ENCODE assay signal across 6 cellular contexts in the genomic region with DNA sequence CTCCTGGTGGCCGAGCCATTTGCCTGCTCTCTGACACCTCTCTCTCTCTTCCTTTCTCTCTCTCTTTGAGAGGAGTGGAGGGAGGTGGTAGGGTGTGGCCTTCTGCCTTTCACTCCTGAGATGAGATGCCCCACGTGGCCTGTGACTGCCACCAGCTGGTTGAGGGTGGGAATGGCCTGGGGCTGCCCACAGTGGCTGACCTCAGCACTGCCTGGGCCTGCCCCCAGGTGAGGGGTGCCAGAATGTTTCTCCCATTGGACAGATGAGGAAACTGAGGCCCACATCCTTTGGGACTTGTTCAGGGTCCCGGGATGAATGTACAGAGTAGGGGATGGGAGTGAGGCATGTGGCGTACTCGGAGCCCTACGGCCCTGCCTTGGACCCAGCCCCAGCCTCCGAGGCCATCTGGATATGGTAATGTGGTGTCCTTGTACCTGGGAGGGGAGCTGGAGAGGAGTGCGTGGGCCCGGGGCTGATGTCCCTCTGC. TPM values are rescaled to one million over a fixed set of nuclear protein-coding genes. Genes with fewer than 3 reads are reported as not detected.
A peak's percentile ranks its signal among the peaks of the same experiment; 100 is the strongest.
DNase-seq lines count a peak whose midpoint lies in the region; ATAC-seq, FAIRE-seq and TF ChIP-seq lines count a peak whose summit lies in the region.

No MANE protein-coding gene starts in this region.

- intact Hi-C loops in endothelial cell of umbilical vein (cut with micrococcal nuclease), result loop anchor here (1.0 kb wide), 1 partner anchor 99 kb away; no protein-coding TSS in a partner anchor

- TF ChIP-seq POLR2A in endothelial cell of umbilical vein (IDR thresholded peaks at IDR 0.05; ENCODE audit: low read depth, low read length), result no peak

- no TSS peak for BruUV-seq in endothelial cell of umbilical vein (replicated peaks; lab: Mats Ljungman, UMichigan)

- peak; percentile 52 to 56 for TF ChIP-seq CTCF in endothelial cell of umbilical vein (IDR thresholded peaks at IDR 0.05; ENCODE audit: extremely low read depth in 1 of 2, insufficient read depth in 1 of 2, low read depth in 1 of 2, low read length in 2 of 2)

- H3K9ac ChIP-seq in endothelial cell of umbilical vein (replicated peaks; ENCODE audit: extremely low read depth, insufficient read depth, low read length), result no peak overlapping the region

- no peak overlapping the region for H3K4me2 ChIP-seq in endothelial cell of umbilical vein (ENCODE audit: insufficient read depth, low read length)

- H4K20me1 ChIP-seq in endothelial cell of umbilical vein (replicated peaks; ENCODE audit: control insufficient read depth, extremely low read depth, insufficient read depth, low read length), result no peaks in the 10 kb centered on the region

- H3K9me1 ChIP-seq in endothelial cell of umbilical vein (replicated peaks; ENCODE audit: control insufficient read depth, extremely low read depth, insufficient read depth, low read length), result no peaks in the 10 kb centered on the region

- dilution Hi-C loops in endothelial cell of umbilical vein (cut with MboI; ENCODE audit: extremely low pct_ligation_motif_present, low sequenced_read_pairs), result no loop called here

- H2AFZ ChIP-seq in endothelial cell of umbilical vein (ENCODE audit: low read depth, low read length), result no peak overlapping the region

- no peak overlapping the region for H3K27ac ChIP-seq in SJCRH30
- H3K27ac ChIP-seq in endothelial cell of umbilical vein (ENCODE audit: insufficient read depth, low read depth, low read length), result no peak overlapping the region

- no peaks in the 10 kb centered on the region for H3K27me3 ChIP-seq in SJCRH30
- H3K27me3 ChIP-seq in endothelial cell of umbilical vein (ENCODE audit: control insufficient read depth in 2 of 2, insufficient read depth in 2 of 2, low read length in 2 of 2), result no peaks in the 10 kb centered on the region

- DNase-seq in activated gamma-delta T cell treated with Interleukin-2 at 50 U/mL for 16 hours (peak; percentile 40), activated gamma-delta T cell (lab: John Stamatoyannopoulos, UW) (no peak), SJCRH30 (peak; percentile 48 to 55), endothelial cell of umbilical vein (ENCODE audit: low read depth, low spot score) (peak; percentile 17)
- peak; percentile 59 for DNase-seq in stimulated activated CD4-positive, alpha-beta T cell treated with anti-CD3 and anti-CD28 coated beads, Interleukin-1b, Interleukin-23, amount 100 ng/mL, for 48 hours

- H3K79me2 ChIP-seq in endothelial cell of umbilical vein (ENCODE audit: control insufficient read depth, insufficient read depth, low read length), result no peaks in the 10 kb centered on the region

- peak; percentile 37 for FAIRE-seq in endothelial cell of umbilical vein (lab: Jason Lieb, UNC)

- H3K4me3 ChIP-seq in SJCRH30, result no peak overlapping the region
- H3K4me3 ChIP-seq in endothelial cell of umbilical vein (replicated peaks in 1 of 3; ENCODE audit: insufficient read depth in 1 of 3, low read depth in 1 of 3, low read length in 3 of 3), result no peak overlapping the region

- no peaks in the 10 kb centered on the region; the same call in 1 of the 2 replicates for H3K4me1 ChIP-seq in SJCRH30
- H3K4me1 ChIP-seq in endothelial cell of umbilical vein (ENCODE audit: control insufficient read depth, extremely low read depth, insufficient read depth, low read length), result no peaks in the 10 kb centered on the region

- H3K9me3 ChIP-seq in SJCRH30 (replicated peaks), result no peaks in the 10 kb centered on the region
- no peaks in the 10 kb centered on the region for H3K9me3 ChIP-seq in endothelial cell of umbilical vein (replicated peaks; ENCODE audit: control insufficient read depth, insufficient read depth, low read length)

- no peak for ATAC-seq in GM21528 (IDR thresholded peaks at IDR 0.05; ENCODE audit: low FRiP score, unreplicated experiment)

- POLR2A ChIA-PET in endothelial cell of umbilical vein (lab: Charles Lee), result no interaction called here

- no peaks in the 10 kb centered on the region for H3K36me3 ChIP-seq in SJCRH30
- peaks cover 0 to 7% of the 10 kb centered on the region in 2 experiments for H3K36me3 ChIP-seq in endothelial cell of umbilical vein (ENCODE audit: control insufficient read depth in 2 of 2, extremely low read depth in 1 of 2, insufficient read depth in 2 of 2, low read length in 2 of 2)

- CTCF ChIA-PET in endothelial cell of umbilical vein (lab: Charles Lee), result interaction anchor here (1.3 kb wide), 2 partner anchors 14 to 85 kb away, joined by 3 to 6 read pairs; a partner anchor contains a TSS

TF ChIP-seq in endothelial cell of umbilical vein, 7 proteins besides CTCF, POLR2A, EP300 and RAD21:
- TF ChIP-seq, protein P1, sequence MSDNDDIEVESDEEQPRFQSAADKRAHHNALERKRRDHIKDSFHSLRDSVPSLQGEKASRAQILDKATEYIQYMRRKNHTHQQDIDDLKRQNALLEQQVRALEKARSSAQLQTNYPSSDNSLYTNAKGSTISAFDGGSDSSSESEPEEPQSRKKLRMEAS (IDR thresholded peaks at IDR 0.05; ENCODE audit: insufficient read depth, insufficient read length), result no peak
- TF ChIP-seq FOS (IDR thresholded peaks at IDR 0.05; ENCODE audit: borderline replicate concordance, insufficient read depth, low read length) (no peak), POLR2AphosphoS5 (IDR thresholded peaks at IDR 0.05; ENCODE audit: insufficient read depth, low read depth, low read length) (no peak), GATA2 (IDR thresholded peaks at IDR 0.05; ENCODE audit: insufficient read depth, insufficient read length, low read depth, low read length) (no peak), JUN (IDR thresholded peaks at IDR 0.05; ENCODE audit: borderline replicate concordance, insufficient read depth, insufficient read length, low read depth) (no peak), MYC (IDR thresholded peaks at IDR 0.05; ENCODE audit: low read depth, low read length) (no peak), EZH2 (IDR thresholded peaks at IDR 0.05; ENCODE audit: borderline replicate concordance, low read depth, low read length, severe bottlenecking) (no peak)

RNA-seq across cellular contexts. Expression of a gene that starts 12.7 kb away (rescaled TPM):
- total RNA-seq in SJCRH30 (2014; rRNA removed; shearing (Covaris generic)), result not detected in 2 replicates
- not detected in 2 replicates for total RNA-seq in endothelial cell of umbilical vein
- not detected in 2 replicates for polyA plus RNA-seq in endothelial cell of umbilical vein
- polyA plus RNA-seq in endothelial cell of umbilical vein (2011; cell fraction: cytosol; rRNA removed), result 0.04 and 0.10 TPM in 2 replicates
- polyA plus RNA-seq in endothelial cell of umbilical vein (2011; cell fraction: nucleus; rRNA removed), result not detected in 2 replicates
- polyA plus RNA-seq in endothelial cell of umbilical vein (2012), result 1.1 TPM in 1 of 2 replicates, not detected in the other
- polyA minus RNA-seq in endothelial cell of umbilical vein, result not detected in 2 replicates
- not detected for polyA minus RNA-seq in endothelial cell of umbilical vein (2011; cell fraction: cytosol; rRNA and poly(A)+ RNA removed)
- polyA minus RNA-seq in endothelial cell of umbilical vein (2011; cell fraction: nucleus; rRNA and poly(A)+ RNA removed), result not detected in 2 replicates

RNA-seq across cellular contexts. Expression of a gene that starts 13.3 kb away (rescaled TPM):
- total RNA-seq in SJCRH30 (2014; rRNA removed; shearing (Covaris generic)), result 13.0 and 16.5 TPM in 2 replicates
- 40.3 and 41.6 TPM in 2 replicates for total RNA-seq in endothelial cell of umbilical vein
- polyA plus RNA-seq in endothelial cell of umbilical vein, result 101 and 145 TPM in 2 replicates
- polyA plus RNA-seq in endothelial cell of umbilical vein (2011; cell fraction: cytosol; rRNA removed), result 44.2 and 64.4 TPM in 2 replicates
- 38.2 and 43.8 TPM in 2 replicates for polyA plus RNA-seq in endothelial cell of umbilical vein (2011; cell fraction: nucleus; rRNA removed)
- 29.8 and 42.6 TPM in 2 replicates for polyA plus RNA-seq in endothelial cell of umbilical vein (2012)
- 21.8 and 27.8 TPM in 2 replicates for polyA minus RNA-seq in endothelial cell of umbilical vein
- polyA minus RNA-seq in endothelial cell of umbilical vein (2011; cell fraction: cytosol; rRNA and poly(A)+ RNA removed), result 44.4 TPM
- 9.5 and 12.6 TPM in 2 replicates for polyA minus RNA-seq in endothelial cell of umbilical vein (2011; cell fraction: nucleus; rRNA and poly(A)+ RNA removed)

RNA-seq across cellular contexts. Expression of a gene that starts 56.5 kb away (rescaled TPM):
- total RNA-seq in SJCRH30 (2014; rRNA removed; shearing (Covaris generic)), result 10.1 and 11.1 TPM in 2 replicates
- 25.3 and 26.5 TPM in 2 replicates for total RNA-seq in endothelial cell of umbilical vein
- 13.8 and 14.8 TPM in 2 replicates for polyA plus RNA-seq in endothelial cell of umbilical vein
- 7.7 and 9.8 TPM in 2 replicates for polyA plus RNA-seq in endothelial cell of umbilical vein (2011; cell fraction: cytosol; rRNA removed)
- polyA plus RNA-seq in endothelial cell of umbilical vein (2011; cell fraction: nucleus; rRNA removed), result 31.6 and 36.9 TPM in 2 replicates
- 5.9 and 6.5 TPM in 2 replicates for polyA plus RNA-seq in endothelial cell of umbilical vein (2012)
- 40.9 and 44.9 TPM in 2 replicates for polyA minus RNA-seq in endothelial cell of umbilical vein
- 13.4 TPM for polyA minus RNA-seq in endothelial cell of umbilical vein (2011; cell fraction: cytosol; rRNA and poly(A)+ RNA removed)
- polyA minus RNA-seq in endothelial cell of umbilical vein (2011; cell fraction: nucleus; rRNA and poly(A)+ RNA removed), result 32.1 and 46.5 TPM in 2 replicates

RNA-seq across cellular contexts. Expression of a gene that starts 56.7 kb away (rescaled TPM):
- total RNA-seq in SJCRH30 (2014; rRNA removed; shearing (Covaris generic)), result 10.7 and 14.2 TPM in 2 replicates
- 41.2 and 43.3 TPM in 2 replicates for total RNA-seq in endothelial cell of umbilical vein
- polyA plus RNA-seq in endothelial cell of umbilical vein, result 17.7 and 20.4 TPM in 2 replicates
- 9.3 and 11.3 TPM in 2 replicates for polyA plus RNA-seq in endothelial cell of umbilical vein (2011; cell fraction: cytosol; rRNA removed)
- 77.2 and 91.1 TPM in 2 replicates for polyA plus RNA-seq in endothelial cell of umbilical vein (2011; cell fraction: nucleus; rRNA removed)
- 9.6 and 12.6 TPM in 2 replicates for polyA plus RNA-seq in endothelial cell of umbilical vein (2012)
- 40.5 and 45.3 TPM in 2 replicates for polyA minus RNA-seq in endothelial cell of umbilical vein
- polyA minus RNA-seq in endothelial cell of umbilical vein (2011; cell fraction: cytosol; rRNA and poly(A)+ RNA removed), result 2.8 TPM
- polyA minus RNA-seq in endothelial cell of umbilical vein (2011; cell fraction: nucleus; rRNA and poly(A)+ RNA removed), result 43.1 and 47.0 TPM in 2 replicates

RNA-seq across cellular contexts. Expression of a gene that starts 57.7 kb away (rescaled TPM):
- total RNA-seq in SJCRH30 (2014; rRNA removed; shearing (Covaris generic)), result 7.1 and 8.0 TPM in 2 replicates
- 2.6 and 3.2 TPM in 2 replicates for total RNA-seq in endothelial cell of umbilical vein
- polyA plus RNA-seq in endothelial cell of umbilical vein, result 0.44 and 0.49 TPM in 2 replicates
- 0.45 and 0.54 TPM in 2 replicates for polyA plus RNA-seq in endothelial cell of umbilical vein (2011; cell fraction: cytosol; rRNA removed)
- polyA plus RNA-seq in endothelial cell of umbilical vein (2011; cell fraction: nucleus; rRNA removed), result 0.38 and 0.41 TPM in 2 replicates
- polyA plus RNA-seq in endothelial cell of umbilical vein (2012), result 0.53 and 0.59 TPM in 2 replicates
- polyA minus RNA-seq in endothelial cell of umbilical vein, result 1.1 TPM in 2 replicates
- polyA minus RNA-seq in endothelial cell of umbilical vein (2011; cell fraction: cytosol; rRNA and poly(A)+ RNA removed), result not detected
- 0.10 and 0.38 TPM in 2 replicates for polyA minus RNA-seq in endothelial cell of umbilical vein (2011; cell fraction: nucleus; rRNA and poly(A)+ RNA removed)
